In genomic region chr1:151737479-151737878, GRCh38 we compare ENCODE assay signal across 2 cellular contexts.
TF ChIP-seq lines count a peak whose summit lies in the region.

No MANE protein-coding gene starts in this region.

TF ChIP-seq in HepG2, 621 proteins besides CTCF, POLR2A, EP300 and RAD21:
- TF ChIP-seq ZMYM4 (CRISPR knock-in tag; IDR thresholded peaks at IDR 0.05) (no peak), CENPX (CRISPR knock-in tag; IDR thresholded peaks at IDR 0.05) (no peak), SP1 (IDR thresholded peaks at IDR 0.05) (no peak), SP1 (CRISPR knock-in tag; IDR thresholded peaks at IDR 0.05) (no peak), ZNF280D (CRISPR knock-in tag; IDR thresholded peaks at IDR 0.05) (0 out of 2 replicates have a peak, but pooled peaks have one; percentile 53), ZNF333 (CRISPR knock-in tag; IDR thresholded peaks at IDR 0.05; ENCODE audit: borderline replicate concordance) (no peak), ZNF597 (CRISPR knock-in tag; IDR thresholded peaks at IDR 0.05) (no peak), ZNF512B (CRISPR knock-in tag; IDR thresholded peaks at IDR 0.05; ENCODE audit: borderline replicate concordance) (no peak), ZBTB4 (CRISPR knock-in tag; IDR thresholded peaks at IDR 0.05; ENCODE audit: borderline replicate concordance) (no peak)
- TF ChIP-seq, protein P1, sequence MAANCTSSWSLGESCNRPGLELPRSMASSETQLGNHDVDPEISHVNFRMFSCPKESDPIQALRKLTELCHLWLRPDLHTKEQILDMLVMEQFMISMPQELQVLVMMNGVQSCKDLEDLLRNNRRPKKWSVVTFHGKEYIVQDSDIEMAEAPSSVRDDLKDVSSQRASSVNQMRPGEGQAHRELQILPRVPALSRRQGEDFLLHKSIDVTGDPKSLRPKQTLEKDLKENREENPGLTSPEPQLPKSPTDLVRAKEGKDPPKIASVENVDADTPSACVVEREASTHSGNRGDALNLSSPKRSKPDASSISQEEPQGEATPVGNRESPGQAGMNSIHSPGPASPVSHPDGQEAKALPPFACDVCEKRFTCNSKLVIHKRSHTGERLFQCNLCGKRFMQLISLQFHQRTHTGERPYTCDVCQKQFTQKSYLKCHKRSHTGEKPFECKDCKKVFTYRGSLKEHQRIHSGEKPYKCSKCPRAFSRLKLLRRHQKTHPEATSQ (CRISPR knock-in tag; IDR thresholded peaks at IDR 0.05; ENCODE audit: borderline replicate concordance) = no peak

TF ChIP-seq in K562, 482 proteins besides CTCF, POLR2A, EP300 and RAD21:
- TF ChIP-seq, protein P2, sequence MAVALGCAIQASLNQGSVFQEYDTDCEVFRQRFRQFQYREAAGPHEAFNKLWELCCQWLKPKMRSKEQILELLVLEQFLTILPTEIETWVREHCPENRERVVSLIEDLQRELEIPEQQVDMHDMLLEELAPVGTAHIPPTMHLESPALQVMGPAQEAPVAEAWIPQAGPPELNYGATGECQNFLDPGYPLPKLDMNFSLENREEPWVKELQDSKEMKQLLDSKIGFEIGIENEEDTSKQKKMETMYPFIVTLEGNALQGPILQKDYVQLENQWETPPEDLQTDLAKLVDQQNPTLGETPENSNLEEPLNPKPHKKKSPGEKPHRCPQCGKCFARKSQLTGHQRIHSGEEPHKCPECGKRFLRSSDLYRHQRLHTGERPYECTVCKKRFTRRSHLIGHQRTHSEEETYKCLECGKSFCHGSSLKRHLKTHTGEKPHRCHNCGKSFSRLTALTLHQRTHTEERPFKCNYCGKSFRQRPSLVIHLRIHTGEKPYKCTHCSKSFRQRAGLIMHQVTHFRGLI (CRISPR knock-in tag; IDR thresholded peaks at IDR 0.05) = no peak
- peak; percentile 71 for TF ChIP-seq ZFP36 (IDR thresholded peaks at IDR 0.05; ENCODE audit: low read depth, low read length, partially characterized antibody)
- TF ChIP-seq CBX3 (IDR thresholded peaks at IDR 0.05; ENCODE audit: borderline replicate concordance in 1 of 2, low read length in 2 of 2) = peak in 1 of 2 experiments; percentile 93; a peak in 2 of 3 replicates
- TF ChIP-seq, protein P3, sequence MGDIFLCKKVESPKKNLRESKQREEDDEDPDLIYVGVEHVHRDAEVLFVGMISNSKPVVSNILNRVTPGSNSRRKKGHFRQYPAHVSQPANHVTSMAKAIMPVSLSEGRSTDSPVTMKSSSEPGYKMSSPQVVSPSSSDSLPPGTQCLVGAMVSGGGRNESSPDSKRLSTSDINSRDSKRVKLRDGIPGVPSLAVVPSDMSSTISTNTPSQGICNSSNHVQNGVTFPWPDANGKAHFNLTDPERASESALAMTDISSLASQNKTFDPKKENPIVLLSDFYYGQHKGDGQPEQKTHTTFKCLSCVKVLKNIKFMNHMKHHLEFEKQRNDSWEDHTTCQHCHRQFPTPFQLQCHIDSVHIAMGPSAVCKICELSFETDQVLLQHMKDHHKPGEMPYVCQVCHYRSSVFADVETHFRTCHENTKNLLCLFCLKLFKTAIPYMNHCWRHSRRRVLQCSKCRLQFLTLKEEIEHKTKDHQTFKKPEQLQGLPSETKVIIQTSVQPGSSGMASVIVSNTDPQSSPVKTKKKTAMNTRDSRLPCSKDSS (IDR thresholded peaks at IDR 0.05; ENCODE audit: low read depth, partially characterized antibody) = peak; percentile 76
- TF ChIP-seq CBX5 (IDR thresholded peaks at IDR 0.05; ENCODE audit: borderline replicate concordance, low read depth) = peak; percentile 89
- peak; percentile 8 to 25; a peak in 1 of 4 replicates for TF ChIP-seq TRIM24 (IDR thresholded peaks at IDR 0.05)
- peak; percentile 77; the same call in 1 of the 2 replicates for TF ChIP-seq CBX1 (IDR thresholded peaks at IDR 0.05; ENCODE audit: low read depth)
- TF ChIP-seq TRIM28 (IDR thresholded peaks at IDR 0.05) = peak; percentile 93
- TF ChIP-seq, protein P4, sequence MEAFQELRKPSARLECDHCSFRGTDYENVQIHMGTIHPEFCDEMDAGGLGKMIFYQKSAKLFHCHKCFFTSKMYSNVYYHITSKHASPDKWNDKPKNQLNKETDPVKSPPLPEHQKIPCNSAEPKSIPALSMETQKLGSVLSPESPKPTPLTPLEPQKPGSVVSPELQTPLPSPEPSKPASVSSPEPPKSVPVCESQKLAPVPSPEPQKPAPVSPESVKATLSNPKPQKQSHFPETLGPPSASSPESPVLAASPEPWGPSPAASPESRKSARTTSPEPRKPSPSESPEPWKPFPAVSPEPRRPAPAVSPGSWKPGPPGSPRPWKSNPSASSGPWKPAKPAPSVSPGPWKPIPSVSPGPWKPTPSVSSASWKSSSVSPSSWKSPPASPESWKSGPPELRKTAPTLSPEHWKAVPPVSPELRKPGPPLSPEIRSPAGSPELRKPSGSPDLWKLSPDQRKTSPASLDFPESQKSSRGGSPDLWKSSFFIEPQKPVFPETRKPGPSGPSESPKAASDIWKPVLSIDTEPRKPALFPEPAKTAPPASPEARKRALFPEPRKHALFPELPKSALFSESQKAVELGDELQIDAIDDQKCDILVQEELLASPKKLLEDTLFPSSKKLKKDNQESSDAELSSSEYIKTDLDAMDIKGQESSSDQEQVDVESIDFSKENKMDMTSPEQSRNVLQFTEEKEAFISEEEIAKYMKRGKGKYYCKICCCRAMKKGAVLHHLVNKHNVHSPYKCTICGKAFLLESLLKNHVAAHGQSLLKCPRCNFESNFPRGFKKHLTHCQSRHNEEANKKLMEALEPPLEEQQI (IDR thresholded peaks at IDR 0.05) = no peak
